In the genomic region with DNA sequence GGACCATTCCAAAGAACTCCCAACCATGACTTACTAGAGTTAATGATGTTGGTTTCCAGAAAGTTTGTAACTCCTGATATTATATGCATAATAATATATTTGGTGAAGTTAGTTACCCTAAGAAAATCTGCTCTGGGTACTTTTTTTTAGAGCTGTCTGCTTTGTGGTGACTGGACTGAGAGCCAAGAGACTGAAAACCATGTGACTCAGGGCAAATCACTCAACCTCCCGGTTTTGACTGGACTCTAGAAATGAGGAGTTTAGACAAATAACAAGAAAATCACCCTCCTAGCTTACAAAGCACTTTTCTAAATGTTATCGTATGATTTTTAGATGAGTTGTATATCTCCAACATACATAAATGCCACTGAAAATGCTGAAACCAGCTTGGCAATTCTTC, we compare ENCODE assay signal across 15 cellular contexts.
"Had no signal": no experiment of that assay in that cellular context is flagged by ENCODE, and none has a peak within 500 bp of the region (broad histone marks: within the 10 kb centered on the region; RNA-seq: fewer than 3 reads in every experiment).

No MANE protein-coding gene starts in this region.

- H3K36me3 Mint-ChIP-seq: natural killer cell had no signal

- H3K4me3 ChIP-seq: colonic mucosa, mucosa of descending colon, ovary, smooth muscle cell, tibial artery, upper lobe of left lung, vagina had no signal

- H3K27me3 ChIP-seq: colonic mucosa, foreskin keratinocyte, ovary, tibial artery, upper lobe of left lung, vagina had no signal

- H3K4me1 ChIP-seq: colonic mucosa, upper lobe of left lung, vagina had no signal

- H3K27ac ChIP-seq: colonic mucosa, foreskin keratinocyte, ovary, tibial artery, upper lobe of left lung, vagina had no signal

- ATAC-seq: left colon; mucosa of descending colon; natural killer cell; stimulated activated naive CD8-positive, alpha-beta T cell treated with anti-CD3 and anti-CD28 coated beads, Interleukin-15, Interleukin-2, amounts not matched to agents 100 U/mL and 50 U/mL, for 24 hours had no signal

- DNase-seq: colonic mucosa; erythroblast; left colon; mucosa of descending colon; natural killer cell; ovary; right cardiac atrium; stimulated activated CD4-positive, alpha-beta T cell treated with anti-CD3 and anti-CD28 coated beads, Interleukin-2, amount 100 ng/mL, for 48 hours; stimulated activated naive CD8-positive, alpha-beta T cell treated with anti-CD3 and anti-CD28 coated beads, Interleukin-15, Interleukin-2, amounts not matched to agents 100 U/mL and 50 U/mL, for 24 hours; tibial artery; upper lobe of left lung had no signal

- H3K27ac Mint-ChIP-seq: natural killer cell had no signal

- H3K36me3 ChIP-seq: colonic mucosa, ovary, tibial artery, upper lobe of left lung, vagina had no signal

- H3K4me3 Mint-ChIP-seq: natural killer cell, neural crest cell had no signal

- H3K4me1 Mint-ChIP-seq: natural killer cell had no signal

- H3K9me3 ChIP-seq: colonic mucosa, mucosa of descending colon, ovary, tibial artery, upper lobe of left lung, vagina had no signal

- H3K4me2 ChIP-seq: smooth muscle cell had no signal
